ENCODE assay signal across 18 cellular contexts in genomic region chr11:86499723-86500129, GRCh38.
DNase-seq lines count a peak whose midpoint lies in the region; ATAC-seq, FAIRE-seq and TF ChIP-seq lines count a peak whose summit lies in the region.
"Had no signal": no experiment of that assay in that cellular context is flagged by ENCODE, and none has a peak within 500 bp of the region (broad histone marks: within the 10 kb centered on the region; RNA-seq: fewer than 3 reads in every experiment).

No MANE protein-coding gene starts in this region.

- no peak overlapping the region for H2BK5ac ChIP-seq in mesenchymal stem cell (ENCODE audit: low read depth, low read length, poor library complexity, severe bottlenecking)

- H3K4ac ChIP-seq in mesenchymal stem cell (ENCODE audit: low read depth in 1 of 2, low read length in 2 of 2), result no peak overlapping the region

- no peak for TF ChIP-seq POLR2A in K562 (conservative IDR thresholded peaks at IDR 0.05)

- H2AFZ ChIP-seq in K562 (ENCODE audit: low read depth, low read length), result no peak overlapping the region
- no peak overlapping the region for H2AFZ ChIP-seq in mesenchymal stem cell (ENCODE audit: low read depth, low read length)
- H2AFZ ChIP-seq in mammary epithelial cell (ENCODE audit: low read depth, low read length), result no peak overlapping the region

- no peak overlapping the region for H3K18ac ChIP-seq in mesenchymal stem cell (ENCODE audit: low read depth in 1 of 2, low read length in 2 of 2)

- H3K4me3 ChIP-seq in K562 (no peak overlapping the region), mesenchymal stem cell (ENCODE audit: insufficient read depth in 1 of 2, low read depth in 1 of 2, low read length in 2 of 2) (no peak overlapping the region), mammary epithelial cell (replicated peaks in 1 of 3; ENCODE audit: insufficient read depth in 1 of 3, low read depth in 2 of 3, low read length in 3 of 3) (no peak overlapping the region)
- H3K4me3 ChIP-seq: ascending aorta had no signal

- H3K23ac ChIP-seq in mesenchymal stem cell (ENCODE audit: low read length in 2 of 2), result no peak overlapping the region

- intact Hi-C loops in K562 (cut with micrococcal nuclease), result no loop called here
- intact Hi-C loops in mammary epithelial cell (cut with micrococcal nuclease), result no loop called here

- H2BK15ac ChIP-seq in mesenchymal stem cell (ENCODE audit: low read depth, poor library complexity, severe bottlenecking), result no peak overlapping the region

- H3K9me3 ChIP-seq in K562 (replicated peaks; ENCODE audit: control insufficient read depth, insufficient read depth, low read depth, low read length) (no peaks in the 10 kb centered on the region), mesenchymal stem cell (ENCODE audit: control insufficient read depth, low read length) (no peaks in the 10 kb centered on the region), mammary epithelial cell (replicated peaks; ENCODE audit: insufficient read depth, low read length) (no peaks in the 10 kb centered on the region)
- H3K9me3 ChIP-seq: ascending aorta had no signal

- no peak overlapping the region for H2BK12ac ChIP-seq in mesenchymal stem cell (ENCODE audit: low read length in 2 of 2)

- no peak for TF ChIP-seq RAD21 in K562 (CRISPR knock-in tag; conservative IDR thresholded peaks at IDR 0.05 in 1 of 2, IDR thresholded peaks at IDR 0.05 in 1 of 2)

- H3K14ac ChIP-seq in mesenchymal stem cell (ENCODE audit: low read length in 2 of 2), result no peak overlapping the region

- CTCF ChIA-PET in K562 (lab: Yijun Ruan, JAX; ENCODE audit: low intra/inter-chr PET ratio) (no interaction called here), mammary epithelial cell (lab: Charles Lee; ENCODE audit: low non-redundant PET) (no interaction called here)

- no peak overlapping the region for H3K27ac ChIP-seq in K562 (ENCODE audit: extremely low read depth, low read depth, low read length)
- no peak overlapping the region for H3K27ac ChIP-seq in mesenchymal stem cell (ENCODE audit: low read length, poor library complexity, severe bottlenecking)
- H3K27ac ChIP-seq in mammary epithelial cell (ENCODE audit: insufficient read depth, low read depth, low read length), result no peak overlapping the region
- H3K27ac ChIP-seq: ascending aorta, foreskin keratinocyte had no signal

- no TSS peak for BruUV-seq in K562 (replicated peaks; lab: Mats Ljungman, UMichigan)
- no TSS peak for BruUV-seq in mammary epithelial cell (replicated peaks; lab: Mats Ljungman, UMichigan)

- H3K9me1 ChIP-seq in K562 (ENCODE audit: control insufficient read depth, insufficient read depth, low read length), result no peaks in the 10 kb centered on the region

- in situ Hi-C loops in K562 (cut with MboI) (no loop called here), mammary epithelial cell (cut with MboI; ENCODE audit: low sequenced_read_pairs in 2 of 2) (no loop called here)

- no peak for TF ChIP-seq EP300 in K562 (IDR thresholded peaks at IDR 0.05; ENCODE audit: low read length)

- no peak overlapping the region for H4K8ac ChIP-seq in mesenchymal stem cell (ENCODE audit: low read length)

- H3K36me3 ChIP-seq in K562 (ENCODE audit: control insufficient read depth, insufficient read depth, low read length) (no peaks in the 10 kb centered on the region), mesenchymal stem cell (ENCODE audit: control insufficient read depth in 1 of 2, insufficient read depth in 2 of 2, low read depth in 1 of 2, low read length in 2 of 2) (peaks cover 0 to 6% of the 10 kb centered on the region in 2 experiments), mammary epithelial cell (ENCODE audit: insufficient read depth, low read length) (no peaks in the 10 kb centered on the region)
- H3K36me3 ChIP-seq: ascending aorta had no signal

- H2AK5ac ChIP-seq in mesenchymal stem cell (ENCODE audit: low read length, severe bottlenecking), result peak overlapping the region; percentile 37

- H3K9ac ChIP-seq in K562 (ENCODE audit: insufficient read depth in 1 of 2, low read depth in 2 of 2, low read length in 2 of 2), result no peak overlapping the region
- no peak overlapping the region for H3K9ac ChIP-seq in mesenchymal stem cell (ENCODE audit: low read length)
- no peak overlapping the region for H3K9ac ChIP-seq in mammary epithelial cell (ENCODE audit: insufficient read depth, low read length)

- FAIRE-seq in K562 (lab: Jason Lieb, UNC), result no peak

- H3K27me3 ChIP-seq in K562 (ENCODE audit: control insufficient read depth in 2 of 2, insufficient read depth in 2 of 2, low read length in 2 of 2), result peaks cover 9 to 13% of the 10 kb centered on the region in 2 experiments
- H3K27me3 ChIP-seq in mesenchymal stem cell (ENCODE audit: control insufficient read depth in 1 of 2, insufficient read depth in 1 of 2, low read length in 2 of 2), result no peaks in the 10 kb centered on the region
- no peaks in the 10 kb centered on the region for H3K27me3 ChIP-seq in mammary epithelial cell (ENCODE audit: insufficient read depth, low read length)
- H3K27me3 ChIP-seq: ascending aorta, foreskin keratinocyte had no signal

- DNase-seq in DMS53 (lab: John Stamatoyannopoulos, UW) (peak; percentile 77), LoVo (ENCODE audit: low spot score) (peak; percentile 30), K562 (ENCODE audit: extremely low read depth in 1 of 4, low spot score in 3 of 4) (no peak), mesenchymal stem cell (no peak), NCI-H524 treated with DMSO at 0.1 percent for 48 hours (lab: John Stamatoyannopoulos, UW) (no peak), NOMO-1 treated with DMSO at 0.1 percent for 48 hours (lab: John Stamatoyannopoulos, UW; ENCODE audit: unreplicated experiment) (no peak), mammary epithelial cell (no peak)
- DNase-seq in activated T-cell treated with anti-CD3 and anti-CD28 coated beads, Interleukin-2, amount 50 U/mL, for 1 hour, result no peak
- DNase-seq: activated CD4-positive, alpha-beta T cell treated with anti-CD3 and anti-CD28 coated beads for 36 hours; activated naive CD4-positive, alpha-beta T cell treated with anti-CD3 and anti-CD28 coated beads, Interleukin-2, amount 50 U/mL, for 16 hours; foreskin keratinocyte; islet precursor cell; naive thymus-derived CD8-positive, alpha-beta T cell; NCI-H1105; NCI-H2029 treated with DMSO at 0.1 percent for 48 hours; stimulated activated CD4-positive, alpha-beta T cell treated with anti-CD3 and anti-CD28 coated beads, Interleukin-15, amount 100 ng/mL, for 24 hours had no signal

- H3K4me2 ChIP-seq in K562 (ENCODE audit: insufficient read depth, low read length) (peak overlapping the region; percentile 43; the same call in 1 of the 2 replicates), mesenchymal stem cell (ENCODE audit: low read length, poor library complexity, severe bottlenecking) (no peak overlapping the region), mammary epithelial cell (ENCODE audit: insufficient read depth, low read depth, low read length) (no peak overlapping the region)

- POLR2A ChIA-PET in K562 (lab: Yijun Ruan, JAX), result interaction anchor here (0.6 kb wide), 1 partner anchor 48 kb away, joined by 5 read pairs; no protein-coding TSS in a partner anchor

- dilution Hi-C loops in mammary epithelial cell (cut with HindIII; ENCODE audit: low sequenced_read_pairs), result no loop called here

- no peak overlapping the region for H4K91ac ChIP-seq in mesenchymal stem cell (ENCODE audit: low read length)

- ATAC-seq in K562, result no peak; the same call in 2 of the 3 replicates
- ATAC-seq: activated CD4-positive, alpha-beta T cell treated with anti-CD3 and anti-CD28 coated beads for 36 hours; foreskin keratinocyte; naive thymus-derived CD8-positive, alpha-beta T cell; sciatic nerve had no signal

- H3K79me2 ChIP-seq in K562 (ENCODE audit: control insufficient read depth, insufficient read depth, low read length) (no peaks in the 10 kb centered on the region), mammary epithelial cell (ENCODE audit: insufficient read depth, low read length) (no peaks in the 10 kb centered on the region)

- H3K4me1 ChIP-seq in K562 (replicated peaks in 1 of 2; ENCODE audit: control insufficient read depth in 2 of 2, insufficient read depth in 2 of 2, low read length in 2 of 2), result peaks cover 3 to 18% of the 10 kb centered on the region in 2 experiments
- peaks cover 27% of the 10 kb centered on the region for H3K4me1 ChIP-seq in mesenchymal stem cell (ENCODE audit: control insufficient read depth, insufficient read depth, low read depth, low read length)
- peaks cover 13% of the 10 kb centered on the region for H3K4me1 ChIP-seq in mammary epithelial cell (ENCODE audit: insufficient read depth, low read length)
- H3K4me1 ChIP-seq: ascending aorta, foreskin keratinocyte had no signal

- peaks cover 6% of the 10 kb centered on the region for H4K20me1 ChIP-seq in K562 (replicated peaks; ENCODE audit: control insufficient read depth, insufficient read depth, low read length)
- no peaks in the 10 kb centered on the region for H4K20me1 ChIP-seq in mammary epithelial cell (ENCODE audit: insufficient read depth, low read length)

- H3K79me1 ChIP-seq in mesenchymal stem cell (replicated peaks; ENCODE audit: low read length, poor library complexity, severe bottlenecking), result no peaks in the 10 kb centered on the region

- H2BK120ac ChIP-seq in mesenchymal stem cell (ENCODE audit: low read depth, low read length), result no peak overlapping the region

- 9% methylated on average over 4 of the region's 4 CpGs for WGBS in K562 (ENCODE audit: insufficient coverage, low coverage, missing lambda C conversion rate)
- 88% methylated on average over 4 of the region's 4 CpGs for WGBS in mesenchymal stem cell
- 98% methylated on average over 4 of the region's 4 CpGs for WGBS in mammary epithelial cell (ENCODE audit: low coverage, missing lambda C conversion rate)

- TF ChIP-seq CTCF in K562 (IDR thresholded peaks at IDR 0.05 in 2 of 3, conservative IDR thresholded peaks at IDR 0.05 in 1 of 3; ENCODE audit: insufficient read depth in 2 of 3, low read depth in 1 of 3, low read length in 3 of 3) (no peak), mammary epithelial cell (conservative IDR thresholded peaks at IDR 0.05 in 1 of 2, IDR thresholded peaks at IDR 0.05 in 1 of 2; ENCODE audit: extremely low read depth in 1 of 2, insufficient read depth in 1 of 2, low read depth in 1 of 2, low read length in 2 of 2) (no peak)

TF ChIP-seq in K562, 482 proteins besides CTCF, POLR2A, EP300 and RAD21 (continues in another document):
- TF ChIP-seq CBFB (CRISPR knock-in tag; IDR thresholded peaks at IDR 0.05) (no peak), ID3 (CRISPR knock-in tag; IDR thresholded peaks at IDR 0.05) (no peak), ID3 (tag; IDR thresholded peaks at IDR 0.05) (no peak)

Comparison
In these comparisons a context has a peak if more than half of its experiments do, and no peak if none do; other contexts are left out.
1. DNase-seq: peak in DMS53 (single experiment) and LoVo (single experiment); none in K562 (0 of 4), mesenchymal stem cell (single experiment), NCI-H524 treated with DMSO at 0.1 percent for 48 hours (single experiment), NOMO-1 treated with DMSO at 0.1 percent for 48 hours (single experiment), mammary epithelial cell (single experiment) and activated T-cell treated with anti-CD3 and anti-CD28 coated beads, Interleukin-2, amount 50 U/mL, for 1 hour (single experiment).